1 cellular context compared by ENCODE assay signal in genomic region chr1:65232402-65233122, GRCh38.
TF ChIP-seq lines count a peak whose summit lies in the region.

No MANE protein-coding gene starts in this region.

TF ChIP-seq in K562, 482 proteins besides CTCF, POLR2A, EP300 and RAD21 (continued from another document and continues in another):
- 0 out of 2 replicates have a peak, but pooled peaks have one; percentile 24 for TF ChIP-seq MGA (IDR thresholded peaks at IDR 0.05)
- TF ChIP-seq NELFE (IDR thresholded peaks at IDR 0.05; ENCODE audit: insufficient read depth, insufficient read length), result no peak
- no peak for TF ChIP-seq ZBTB11 (CRISPR knock-in tag; IDR thresholded peaks at IDR 0.05)
- TF ChIP-seq NR4A1 (CRISPR knock-in tag; IDR thresholded peaks at IDR 0.05), result no peak
- 0 out of 2 replicates have a peak, but pooled peaks have one; percentile 11 for TF ChIP-seq NR4A1 (tag; IDR thresholded peaks at IDR 0.05)
- no peak for TF ChIP-seq CHCHD3 (CRISPR knock-in tag; IDR thresholded peaks at IDR 0.05)
- TF ChIP-seq SMARCC2 (IDR thresholded peaks at IDR 0.05; ENCODE audit: low read depth), result no peak
- no peak for TF ChIP-seq ZNF174 (CRISPR knock-in tag; IDR thresholded peaks at IDR 0.05)
- peak; percentile 72; the same call in 1 of the 2 replicates for TF ChIP-seq CEBPG (CRISPR knock-in tag; IDR thresholded peaks at IDR 0.05)
- 0 out of 4 replicates have a peak, but pooled peaks of 1 of the 2 experiments have one; percentile 15 for TF ChIP-seq CEBPG (tag; conservative IDR thresholded peaks at IDR 0.05 in 1 of 2, IDR thresholded peaks at IDR 0.05 in 1 of 2)
- TF ChIP-seq PHTF2 (CRISPR knock-in tag; IDR thresholded peaks at IDR 0.05), result no peak
- 0 out of 2 replicates have a peak, but pooled peaks have one; percentile 62 for TF ChIP-seq LARP7 (IDR thresholded peaks at IDR 0.05)
- TF ChIP-seq SMC3 (conservative IDR thresholded peaks at IDR 0.05; ENCODE audit: insufficient read depth, low read depth, low read length), result no peak
- TF ChIP-seq CHAMP1 (IDR thresholded peaks at IDR 0.05), result no peak
- no peak; the same call in 1 of the 2 replicates for TF ChIP-seq DPF2 (IDR thresholded peaks at IDR 0.05)
- TF ChIP-seq MAFG (tag; conservative IDR thresholded peaks at IDR 0.05), result peak; percentile 49; the same call in 1 of the 2 replicates
- TF ChIP-seq MAFF (IDR thresholded peaks at IDR 0.05; ENCODE audit: low read length), result peak; percentile 45; the same call in 1 of the 2 replicates
- peak; percentile 84 for TF ChIP-seq ARID3A (IDR thresholded peaks at IDR 0.05; ENCODE audit: borderline replicate concordance, low read depth, low read length)
- TF ChIP-seq NFE2 (IDR thresholded peaks at IDR 0.05; ENCODE audit: low read depth), result peak; percentile 89
- no peak for TF ChIP-seq GTF2A2 (tag; IDR thresholded peaks at IDR 0.05)
- 0 out of 2 replicates have a peak, but pooled peaks have one; percentile 38 for TF ChIP-seq ZNF134 (CRISPR knock-in tag; conservative IDR thresholded peaks at IDR 0.05)
- TF ChIP-seq CBFA2T3 (IDR thresholded peaks at IDR 0.05), result peak; percentile 54
- no peak for TF ChIP-seq ID3 (CRISPR knock-in tag; IDR thresholded peaks at IDR 0.05)
- TF ChIP-seq ID3 (tag; IDR thresholded peaks at IDR 0.05), result no peak
- TF ChIP-seq MYC (IDR thresholded peaks at IDR 0.05; ENCODE audit: low read depth, low read length), result peak; percentile 34; the same call in 1 of the 2 replicates
- no peak for TF ChIP-seq MYC (CRISPR knock-in tag; IDR thresholded peaks at IDR 0.05; ENCODE audit: borderline replicate concordance, low read depth)
- 0 out of 2 replicates have a peak, but pooled peaks have one; percentile 19 for TF ChIP-seq MAX (CRISPR knock-in tag; IDR thresholded peaks at IDR 0.05)
- no peak for TF ChIP-seq IRF1 (CRISPR knock-in tag; IDR thresholded peaks at IDR 0.05; ENCODE audit: borderline replicate concordance)
- TF ChIP-seq SFPQ (IDR thresholded peaks at IDR 0.05; ENCODE audit: low read depth, low read length), result no peak
